Comparison of ENCODE assay signal across 8 cellular contexts in genomic region chr6:15247750-15248450, GRCh38. TPM values are rescaled to one million over a fixed set of nuclear protein-coding genes. Genes with fewer than 3 reads are reported as not detected.
A peak's percentile ranks its signal among the peaks of the same experiment; 100 is the strongest.
DNase-seq lines count a peak whose midpoint lies in the region; ATAC-seq and TF ChIP-seq lines count a peak whose summit lies in the region.

No MANE protein-coding gene starts in this region.

- H3K4me2 ChIP-seq in GM23338 = peak overlapping the region; percentile 87

- H3K79me2 ChIP-seq in GM23338 (replicated peaks; ENCODE audit: insufficient read depth) = peaks cover 84% of the 10 kb centered on the region

- H3K4me1 Mint-ChIP-seq in GM23338 = peaks cover 58% of the 10 kb centered on the region
- H3K4me1 Mint-ChIP-seq in memory B cell = peaks cover 30% of the 10 kb centered on the region

- H3K27ac Mint-ChIP-seq in GM23338 (peak overlapping the region; percentile 97), memory B cell (peak overlapping the region; percentile 99)

- in situ Hi-C loops in Caki2 (cut with HindIII; ENCODE audit: low pct_unique_long_range_greater_than_20kb, low sequenced_read_pairs) = no loop called here

- ATAC-seq in GM23338 (no peak), memory B cell (ENCODE audit: low read depth) (peak; percentile 19), GM18517 (IDR thresholded peaks at IDR 0.05; ENCODE audit: unreplicated experiment) (no peak)

- no peak overlapping the region for H2AFZ ChIP-seq in GM23338

- peaks cover 8% of the 10 kb centered on the region; the same call in 2 of the 3 replicates for H3K9me3 Mint-ChIP-seq in GM23338
- H3K9me3 Mint-ChIP-seq in memory B cell = no peaks in the 10 kb centered on the region

- H3K36me3 ChIP-seq in GM23338 (ENCODE audit: insufficient read depth) = no peaks in the 10 kb centered on the region

- peaks cover 7% of the 10 kb centered on the region; the same call in 1 of the 2 replicates for H3F3A ChIP-seq in GM23338 (replicated peaks; ENCODE audit: low read depth)

- H4K20me1 ChIP-seq in GM23338 (replicated peaks; ENCODE audit: insufficient read depth) = peaks cover 58% of the 10 kb centered on the region

- peak overlapping the region; percentile 92 for H3K4me3 ChIP-seq in GM23338

- H3K27me3 ChIP-seq in GM23338 (ENCODE audit: insufficient read depth) = no peaks in the 10 kb centered on the region

- no peak; a peak in 1 of 4 replicates for TF ChIP-seq CTCF in GM23338 (conservative IDR thresholded peaks at IDR 0.05; ENCODE audit: low read depth in 2 of 2)

- DNase-seq in Caki2 (ENCODE audit: low read depth) (peak; percentile 64), GM23338 (ENCODE audit: low spot score) (peak; percentile 66), MV-4-11 (lab: John Stamatoyannopoulos, UW) (peak; percentile 21), ecto neural progenitor cell (ENCODE audit: low spot score) (peak; percentile 85), memory B cell (ENCODE audit: low spot score in 2 of 2) (peak; percentile 37 to 65)
- peak; percentile 26 to 35 for DNase-seq in activated CD4-positive, alpha-beta T cell treated with anti-CD3 and anti-CD28 coated beads, Interleukin-2, amount 50 U/mL, for 24 hours (ENCODE audit: low read depth in 1 of 2, low spot score in 1 of 2)
- DNase-seq in stimulated activated CD4-positive, alpha-beta T cell treated with anti-CD3 and anti-CD28 coated beads, TNF-alpha, amount 100 ng/mL, for 48 hours (ENCODE audit: low read depth in 3 of 3) = peak; percentile 27 to 51 (median 36)

- H3K4me1 ChIP-seq in GM23338 (ENCODE audit: insufficient read depth) = peaks cover 42% of the 10 kb centered on the region

- H3K27ac ChIP-seq in GM23338 (ENCODE audit: low read depth) = peak overlapping the region; percentile 74

- H3K36me3 Mint-ChIP-seq in GM23338 (ENCODE audit: low read depth) (peaks cover 63% of the 10 kb centered on the region), memory B cell (no peaks in the 10 kb centered on the region)

- peaks cover 26% of the 10 kb centered on the region for H3K27me3 Mint-ChIP-seq in GM23338 (ENCODE audit: insufficient read depth, low read depth, poor library complexity)
- H3K27me3 Mint-ChIP-seq in memory B cell = no peaks in the 10 kb centered on the region

- H3K9me2 ChIP-seq in GM23338 (ENCODE audit: insufficient read depth) = no peaks in the 10 kb centered on the region

- H3K4me3 Mint-ChIP-seq in GM23338 (peak overlapping the region; percentile 98), memory B cell (peak overlapping the region; percentile 97)

TF ChIP-seq in GM23338, 12 proteins besides CTCF, POLR2A, EP300 and RAD21:
- TF ChIP-seq ZNF114 (CRISPR knock-in tag; IDR thresholded peaks at IDR 0.05) (no peak), EZH2phosphoT487 (IDR thresholded peaks at IDR 0.05; ENCODE audit: unreplicated experiment) (no peak), NANOG (IDR thresholded peaks at IDR 0.05; ENCODE audit: borderline replicate concordance) (no peak), STAT1 (IDR thresholded peaks at IDR 0.05; ENCODE audit: unreplicated experiment) (no peak), JUNB (IDR thresholded peaks at IDR 0.05; ENCODE audit: unreplicated experiment) (no peak), POLR2AphosphoS5 (IDR thresholded peaks at IDR 0.05; ENCODE audit: low read depth) (peak; percentile 54)

RNA-seq across cellular contexts. Expression of gene JARID2, which starts 2.0 kb away (rescaled TPM):
- total RNA-seq in Caki2 (2014; rRNA removed; shearing (Covaris generic); ENCODE audit: low replicate concordance) = 4.8 and 4.9 TPM in 2 replicates
- total RNA-seq in GM23338 (2014; rRNA removed; shearing (Covaris generic)) = 177 and 196 TPM in 2 replicates
- polyA plus RNA-seq in GM23338 (2016; fragmentation: Nextera tagmentation; extraction: Ambion mirVana) = 87.6 and 92.8 TPM in 2 replicates

Comparison
In these comparisons a context has a peak if more than half of its experiments do, and no peak if none do; other contexts are left out.
1. DNase-seq: peak in every context shown above with its lines; median percentile 85 in ecto neural progenitor cell; 66 in GM23338; 64 in Caki2; 51 in memory B cell; 36 in stimulated activated CD4-positive, alpha-beta T cell treated with anti-CD3 and anti-CD28 coated beads, TNF-alpha, amount 100 ng/mL, for 48 hours; 30 in activated CD4-positive, alpha-beta T cell treated with anti-CD3 and anti-CD28 coated beads, Interleukin-2, amount 50 U/mL, for 24 hours; 21 in MV-4-11.
2. RNA of gene JARID2, which starts 2.0 kb away (total RNA-seq): 177 to 196 TPM in GM23338; 4.8 to 4.9 TPM in Caki2; every median in the first group is over 10 times any median in the second.